7 cellular contexts compared by ENCODE assay signal in the genomic region with DNA sequence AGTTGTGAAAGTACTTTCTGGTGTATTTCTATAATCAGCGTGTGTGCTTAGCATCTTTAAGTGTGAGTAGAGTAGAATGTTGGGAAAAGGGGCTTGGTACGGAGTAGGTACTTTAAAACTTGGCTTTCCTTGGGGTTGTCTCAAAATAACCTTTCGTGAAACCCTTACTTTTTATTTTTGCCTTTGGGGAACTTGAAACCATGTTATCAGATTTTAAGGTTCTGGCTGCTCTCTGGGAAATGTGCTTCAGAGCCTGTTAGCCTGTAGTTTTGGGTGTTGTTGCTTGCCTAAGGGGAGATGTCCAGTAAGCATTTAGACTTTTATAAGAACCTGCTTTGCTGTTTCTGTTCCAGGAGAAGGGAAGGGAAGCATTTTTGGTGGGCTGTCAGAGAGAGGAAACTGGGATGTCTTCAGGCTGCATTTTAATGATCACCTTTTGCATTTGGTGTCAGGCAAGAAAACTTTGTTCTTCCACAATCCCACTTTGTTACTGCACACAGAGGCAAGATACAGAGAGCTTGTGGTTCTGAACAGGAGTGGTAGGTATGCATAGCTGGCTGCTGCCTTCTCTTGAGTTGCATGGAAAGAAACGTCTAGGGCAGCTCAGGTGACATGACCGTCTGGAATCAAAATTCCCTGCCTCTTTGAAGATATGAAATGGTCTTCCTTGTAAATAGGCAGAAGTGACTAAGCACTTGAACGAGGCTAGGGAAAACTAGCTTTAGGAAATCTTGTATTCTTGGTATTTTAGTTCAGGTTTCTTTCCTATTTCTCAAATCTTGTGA. TPM values are rescaled to one million over a fixed set of nuclear protein-coding genes. Genes with fewer than 3 reads are reported as not detected.
DNase-seq lines count a peak whose midpoint lies in the region; ATAC-seq, FAIRE-seq and TF ChIP-seq lines count a peak whose summit lies in the region.

No MANE protein-coding gene starts in this region.

- TF ChIP-seq CTCF in GM23338 (conservative IDR thresholded peaks at IDR 0.05; ENCODE audit: low read depth in 2 of 2) (no peak), Panc1 (IDR thresholded peaks at IDR 0.05) (no peak), endothelial cell of umbilical vein (IDR thresholded peaks at IDR 0.05; ENCODE audit: extremely low read depth in 1 of 2, insufficient read depth in 1 of 2, low read depth in 1 of 2, low read length in 2 of 2) (no peak), lower leg skin (IDR thresholded peaks at IDR 0.05) (no peak)

- H2AFZ ChIP-seq in GM23338 (no peak overlapping the region), endothelial cell of umbilical vein (ENCODE audit: low read depth, low read length) (no peak overlapping the region)

- no peaks in the 10 kb centered on the region for H3K9me2 ChIP-seq in GM23338 (ENCODE audit: insufficient read depth)

- H3K27ac ChIP-seq in GM23338 (ENCODE audit: low read depth) (no peak overlapping the region), Panc1 (ENCODE audit: low read length) (peak overlapping the region; percentile 78), endothelial cell of umbilical vein (ENCODE audit: insufficient read depth, low read depth, low read length) (no peak overlapping the region)

- peaks cover 62% of the 10 kb centered on the region for H3K79me2 ChIP-seq in GM23338 (replicated peaks; ENCODE audit: insufficient read depth)
- peaks cover 65% of the 10 kb centered on the region for H3K79me2 ChIP-seq in endothelial cell of umbilical vein (ENCODE audit: control insufficient read depth, insufficient read depth, low read length)

- ATAC-seq in GM23338 = no peak
- no peak for ATAC-seq in Panc1
- ATAC-seq in GM18520 (IDR thresholded peaks at IDR 0.05; ENCODE audit: unreplicated experiment) = no peak

- POLR2A ChIA-PET in Panc1 (lab: Charles Lee) = interaction anchor here (0.7 kb wide), 1 partner anchor 196 kb away, joined by 3 read pairs; no protein-coding TSS in a partner anchor
- POLR2A ChIA-PET in endothelial cell of umbilical vein (lab: Charles Lee) = interaction anchor here (0.6 kb wide), 1 partner anchor 228 kb away, joined by 5 read pairs; no protein-coding TSS in a partner anchor

- no peaks in the 10 kb centered on the region for H3K9me1 ChIP-seq in endothelial cell of umbilical vein (replicated peaks; ENCODE audit: control insufficient read depth, extremely low read depth, insufficient read depth, low read length)

- in situ Hi-C loops in Panc1 (cut with HindIII; ENCODE audit: low pct_unique_long_range_greater_than_20kb, low sequenced_read_pairs) = no loop called here

- H3K9me3 ChIP-seq in Panc1 (ENCODE audit: control insufficient read depth, insufficient read depth, low read depth, low read length) = no peaks in the 10 kb centered on the region
- H3K9me3 ChIP-seq in endothelial cell of umbilical vein (replicated peaks; ENCODE audit: control insufficient read depth, insufficient read depth, low read length) = no peaks in the 10 kb centered on the region

- CTCF ChIA-PET in Panc1 (lab: Charles Lee) = interaction anchor here (0.5 kb wide), 1 partner anchor 11 kb away, joined by 4 read pairs; no protein-coding TSS in a partner anchor
- CTCF ChIA-PET in endothelial cell of umbilical vein (lab: Charles Lee) = interaction anchor here (0.7 to 0.9 kb wide), 2 partner anchors 14 to 38 kb away, joined by 3 read pairs; no protein-coding TSS in a partner anchor

- peaks cover 32% of the 10 kb centered on the region for H3K4me1 Mint-ChIP-seq in GM23338

- peaks cover 35% of the 10 kb centered on the region for H3K4me1 ChIP-seq in GM23338 (ENCODE audit: insufficient read depth)
- H3K4me1 ChIP-seq in Panc1 (ENCODE audit: control insufficient read depth, insufficient read depth, low read length) = peaks cover 16% of the 10 kb centered on the region
- peaks cover 25% of the 10 kb centered on the region for H3K4me1 ChIP-seq in endothelial cell of umbilical vein (ENCODE audit: control insufficient read depth, extremely low read depth, insufficient read depth, low read length)

- BruUV-seq in Panc1 (replicated peaks; lab: Mats Ljungman, UMichigan) = no TSS peak
- BruUV-seq in endothelial cell of umbilical vein (replicated peaks; lab: Mats Ljungman, UMichigan) = TSS peak; percentile 37

- H3K36me3 Mint-ChIP-seq in GM23338 (ENCODE audit: low read depth) = peaks cover 4% of the 10 kb centered on the region; the same call in 1 of the 3 replicates

- 38 to 43% methylated on average over 6 of the region's 6 CpGs for WGBS in lower leg skin, 2 donors

- H3F3A ChIP-seq in GM23338 (replicated peaks; ENCODE audit: low read depth) = peaks cover 2% of the 10 kb centered on the region; the same call in 1 of the 2 replicates

- FAIRE-seq in endothelial cell of umbilical vein (lab: Jason Lieb, UNC) = peak; percentile 12

- H3K27me3 ChIP-seq in GM23338 (ENCODE audit: insufficient read depth) (no peaks in the 10 kb centered on the region; the same call in 1 of the 2 replicates), Panc1 (ENCODE audit: control insufficient read depth, insufficient read depth, low read length) (no peaks in the 10 kb centered on the region), endothelial cell of umbilical vein (ENCODE audit: control insufficient read depth in 2 of 2, insufficient read depth in 2 of 2, low read length in 2 of 2) (no peaks in the 10 kb centered on the region)

- H3K9me3 Mint-ChIP-seq in GM23338 = no peaks in the 10 kb centered on the region; the same call in 2 of the 3 replicates

- H3K4me3 ChIP-seq in GM23338 (peak overlapping the region; percentile 91), Panc1 (ENCODE audit: low read depth in 2 of 2, low read length in 2 of 2) (peak overlapping the region; percentile 59 to 78), endothelial cell of umbilical vein (replicated peaks in 1 of 3; ENCODE audit: insufficient read depth in 1 of 3, low read depth in 1 of 3, low read length in 3 of 3) (peak overlapping the region in 2 of 3 experiments; percentile 10 to 86), lower leg skin (ENCODE audit: low read depth, poor library complexity, severe bottlenecking) (no peak overlapping the region)

- dilution Hi-C loops in endothelial cell of umbilical vein (cut with MboI; ENCODE audit: extremely low pct_ligation_motif_present, low sequenced_read_pairs) = no loop called here

- TF ChIP-seq POLR2A in endothelial cell of umbilical vein (IDR thresholded peaks at IDR 0.05; ENCODE audit: low read depth, low read length) = no peak
- TF ChIP-seq POLR2A in lower leg skin (IDR thresholded peaks at IDR 0.05) = no peak

- H4K20me1 ChIP-seq in GM23338 (replicated peaks; ENCODE audit: insufficient read depth) = peaks cover 5% of the 10 kb centered on the region; the same call in 1 of the 2 replicates
- H4K20me1 ChIP-seq in endothelial cell of umbilical vein (replicated peaks; ENCODE audit: control insufficient read depth, extremely low read depth, insufficient read depth, low read length) = no peaks in the 10 kb centered on the region

- no peak overlapping the region for H3K9ac ChIP-seq in endothelial cell of umbilical vein (replicated peaks; ENCODE audit: extremely low read depth, insufficient read depth, low read length)

- no peaks in the 10 kb centered on the region; the same call in 1 of the 2 replicates for H3K36me3 ChIP-seq in GM23338 (ENCODE audit: insufficient read depth)
- H3K36me3 ChIP-seq in Panc1 (ENCODE audit: control insufficient read depth, insufficient read depth, low read length) = no peaks in the 10 kb centered on the region; the same call in 1 of the 2 replicates
- H3K36me3 ChIP-seq in endothelial cell of umbilical vein (ENCODE audit: control insufficient read depth in 2 of 2, extremely low read depth in 1 of 2, insufficient read depth in 2 of 2, low read length in 2 of 2) = no peaks in the 10 kb centered on the region

- peak overlapping the region; percentile 15; the same call in 1 of the 2 replicates for H3K27ac Mint-ChIP-seq in GM23338

- H3K4me2 ChIP-seq in GM23338 (peak overlapping the region; percentile 100), endothelial cell of umbilical vein (ENCODE audit: insufficient read depth, low read length) (peak overlapping the region; percentile 88)

- DNase-seq in GM23338 (ENCODE audit: low spot score) = no peak
- DNase-seq in Panc1 (ENCODE audit: low read depth, low spot score) = no peak
- peak; percentile 23 for DNase-seq in endothelial cell of umbilical vein (ENCODE audit: low read depth, low spot score)
- DNase-seq in renal cortical epithelial cell (ENCODE audit: low read depth) = peak; percentile 31
- DNase-seq in NCI-H1436 treated with DMSO at 0.1 percent for 48 hours (lab: John Stamatoyannopoulos, UW) = no peak
- no peak for DNase-seq in lower leg skin (ENCODE audit: low spot score in 2 of 2)

- H3K4me3 Mint-ChIP-seq in GM23338 = peak overlapping the region; percentile 87

- peaks cover 12% of the 10 kb centered on the region for H3K27me3 Mint-ChIP-seq in GM23338 (ENCODE audit: insufficient read depth, low read depth, poor library complexity)

- intact Hi-C loops in Panc1 (cut with micrococcal nuclease; ENCODE audit: unreplicated experiment) = no loop called here
- intact Hi-C loops in endothelial cell of umbilical vein (cut with micrococcal nuclease) = loop anchor here (5.0 kb wide), 1 partner anchor 134 kb away; the partner anchor contains the start of gene NUP88
- intact Hi-C loops in lower leg skin (cut with DNase I; ENCODE audit: low total_unique reads) = no loop called here

RNA-seq across cellular contexts. Expression of gene RABEP1, which starts 1.6 kb away (rescaled TPM):
- 31.3 and 37.0 TPM in 2 replicates for total RNA-seq in GM23338 (2014; rRNA removed; shearing (Covaris generic))
- 70.3 and 88.1 TPM in 2 replicates for polyA plus RNA-seq in GM23338 (2016; fragmentation: Nextera tagmentation; extraction: Ambion mirVana)
- total RNA-seq in Panc1 (2021; ENCODE audit: unreplicated experiment) = 28.2 TPM
- 17.5 TPM for polyA plus RNA-seq in Panc1 (2012; ENCODE audit: insufficient read length)
- total RNA-seq in endothelial cell of umbilical vein = 54.8 and 55.3 TPM in 2 replicates
- polyA plus RNA-seq in endothelial cell of umbilical vein = 8.9 and 10.1 TPM in 2 replicates
- polyA plus RNA-seq in endothelial cell of umbilical vein (2011; cell fraction: cytosol; rRNA removed) = 16.4 and 16.8 TPM in 2 replicates
- polyA plus RNA-seq in endothelial cell of umbilical vein (2011; cell fraction: nucleus; rRNA removed) = 30.4 and 33.1 TPM in 2 replicates
- polyA plus RNA-seq in endothelial cell of umbilical vein (2012) = 46.0 and 53.1 TPM in 2 replicates
- 54.2 and 59.0 TPM in 2 replicates for polyA minus RNA-seq in endothelial cell of umbilical vein
- 26.2 TPM for polyA minus RNA-seq in endothelial cell of umbilical vein (2011; cell fraction: cytosol; rRNA and poly(A)+ RNA removed)
- 33.3 and 38.3 TPM in 2 replicates for polyA minus RNA-seq in endothelial cell of umbilical vein (2011; cell fraction: nucleus; rRNA and poly(A)+ RNA removed)
- total RNA-seq in renal cortical epithelial cell = 39.8 and 77.1 TPM in 2 replicates
- total RNA-seq in lower leg skin = 10 to 100 TPM; 16.5 to 27.4 (median 25.4) TPM

RNA-seq across cellular contexts. Expression of gene SCIMP, which starts 49.1 kb away (rescaled TPM):
- total RNA-seq in GM23338 (2014; rRNA removed; shearing (Covaris generic)) = not detected in 2 replicates
- polyA plus RNA-seq in GM23338 (2016; fragmentation: Nextera tagmentation; extraction: Ambion mirVana) (0.24 and 0.36 TPM in 2 replicates), endothelial cell of umbilical vein (not detected in 2 replicates)
- total RNA-seq in Panc1 (2021; ENCODE audit: unreplicated experiment) (not detected), endothelial cell of umbilical vein (not detected in 2 replicates), renal cortical epithelial cell (not detected in 2 replicates), lower leg skin (under 1 TPM in 3 of 4 donors, not detected in 1; 0.46 to 0.97 (median 0.71) TPM)
- 0.22 TPM for polyA plus RNA-seq in Panc1 (2012; ENCODE audit: insufficient read length)
- polyA plus RNA-seq in endothelial cell of umbilical vein (2011; cell fraction: cytosol; rRNA removed) = not detected in 2 replicates
- polyA plus RNA-seq in endothelial cell of umbilical vein (2011; cell fraction: nucleus; rRNA removed) = not detected in 2 replicates
- 0.07 and 0.27 TPM in 2 replicates for polyA plus RNA-seq in endothelial cell of umbilical vein (2012)
- not detected in 2 replicates for polyA minus RNA-seq in endothelial cell of umbilical vein
- not detected for polyA minus RNA-seq in endothelial cell of umbilical vein (2011; cell fraction: cytosol; rRNA and poly(A)+ RNA removed)
- not detected in 2 replicates for polyA minus RNA-seq in endothelial cell of umbilical vein (2011; cell fraction: nucleus; rRNA and poly(A)+ RNA removed)

Comparison
In these comparisons a context has a peak if more than half of its experiments do, and no peak if none do; other contexts are left out.
1. DNase-seq: peak in endothelial cell of umbilical vein (single experiment) and renal cortical epithelial cell (single experiment); none in GM23338 (single experiment), Panc1 (single experiment), NCI-H1436 treated with DMSO at 0.1 percent for 48 hours (single experiment) and lower leg skin (0 of 2).